ENCODE assay signal across 20 cellular contexts in genomic region chr21:37797403-37797802, GRCh38.
"Had no signal": no experiment of that assay in that cellular context is flagged by ENCODE, and none has a peak within 500 bp of the region (broad histone marks: within the 10 kb centered on the region; RNA-seq: fewer than 3 reads in every experiment).

No MANE protein-coding gene starts in this region.

- H3K27ac ChIP-seq: colonic mucosa, esophagus squamous epithelium, gastroesophageal sphincter, neural progenitor cell, ovary, testis, tibial nerve had no signal

- H3K4me3 ChIP-seq: colonic mucosa, esophagus squamous epithelium, gastroesophageal sphincter, mucosa of descending colon, neural progenitor cell, ovary, smooth muscle cell, testis, tibial nerve had no signal

- H3K36me3 ChIP-seq: colonic mucosa, esophagus squamous epithelium, gastroesophageal sphincter, neural progenitor cell, ovary, tibial nerve had no signal

- H3K4me2 ChIP-seq: neural progenitor cell, smooth muscle cell had no signal

- H3K27ac Mint-ChIP-seq: natural killer cell; neural progenitor cell; stimulated activated naive CD8-positive, alpha-beta T cell treated with anti-CD3 and anti-CD28 coated beads, Interleukin-15, Interleukin-2, amounts not matched to agents 100 ng/mL and 50 ng/mL, for 24 hours had no signal

- H3K4me3 Mint-ChIP-seq: natural killer cell; neural progenitor cell; stimulated activated naive CD8-positive, alpha-beta T cell treated with anti-CD3 and anti-CD28 coated beads, Interleukin-15, Interleukin-2, amounts not matched to agents 100 ng/mL and 50 ng/mL, for 24 hours had no signal

- H3K9me3 Mint-ChIP-seq: natural killer cell; stimulated activated naive CD8-positive, alpha-beta T cell treated with anti-CD3 and anti-CD28 coated beads, Interleukin-15, Interleukin-2, amounts not matched to agents 100 ng/mL and 50 ng/mL, for 24 hours had no signal

- H3K9ac ChIP-seq: neural progenitor cell had no signal

- H3K4me1 ChIP-seq: colonic mucosa, esophagus squamous epithelium, gastroesophageal sphincter, neural progenitor cell, testis, tibial nerve had no signal

- H3K27me3 ChIP-seq: colonic mucosa, neural progenitor cell, ovary, testis, tibial nerve had no signal

- H3K4me1 Mint-ChIP-seq: natural killer cell had no signal

- H3K9me3 ChIP-seq: colonic mucosa, esophagus squamous epithelium, gastroesophageal sphincter, mucosa of descending colon, ovary, testis, tibial nerve had no signal

- ATAC-seq: gastroesophageal sphincter, left lobe of liver, mucosa of descending colon, natural killer cell, right cardiac atrium had no signal

- H3K36me3 Mint-ChIP-seq: natural killer cell, neural progenitor cell had no signal

- DNase-seq: colonic mucosa; dermis blood vessel endothelial cell; esophagus squamous epithelium; foreskin fibroblast; glutamatergic neuron; islet precursor cell; mammary epithelial cell; mucosa of descending colon; natural killer cell; nucleus accumbens; ovary; right cardiac atrium; stimulated activated CD4-positive, alpha-beta T cell treated with anti-CD3 and anti-CD28 coated beads, Interleukin-2, amount 100 ng/mL, for 48 hours; testis had no signal

- H2AFZ ChIP-seq: neural progenitor cell had no signal
